Comparison of ENCODE assay signal across 12 cellular contexts in the genomic region with DNA sequence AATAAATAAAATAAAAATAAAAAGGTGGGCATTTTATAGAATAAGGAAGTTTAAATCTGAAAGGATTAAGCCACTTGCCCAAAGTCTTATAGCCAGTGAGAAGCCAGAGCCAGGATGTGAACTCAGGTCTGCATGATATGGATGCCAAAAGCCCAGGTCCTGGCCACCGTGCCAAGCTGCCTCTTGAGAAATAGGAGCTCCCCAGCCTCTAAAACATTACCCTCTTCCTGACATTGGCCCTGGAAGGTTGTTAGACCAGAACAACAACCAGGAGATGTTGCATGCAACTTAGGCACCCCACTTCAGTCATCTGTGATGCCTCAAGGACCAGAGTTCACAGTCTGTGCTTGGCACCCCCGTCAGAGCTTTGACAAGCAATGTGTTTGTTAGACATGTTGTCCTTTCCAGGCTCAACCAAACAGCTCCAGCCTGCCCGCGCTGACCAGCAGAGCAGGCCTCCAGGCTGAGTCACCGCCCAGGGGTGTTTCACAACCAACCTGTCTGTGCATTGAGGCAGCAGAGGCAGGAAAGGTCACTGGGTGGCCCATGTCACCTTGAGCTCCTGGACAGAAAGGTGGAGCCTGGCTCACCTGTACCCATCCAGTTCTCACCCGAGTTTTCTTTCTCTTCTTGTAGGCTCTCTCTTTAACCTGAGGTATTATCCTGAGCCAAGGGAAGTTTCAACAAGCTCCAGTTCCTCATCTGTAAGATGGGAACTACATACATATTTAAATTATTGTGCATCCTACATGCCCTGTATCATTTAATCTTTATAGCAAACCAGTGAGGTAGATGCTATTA. TPM values are rescaled to one million over a fixed set of nuclear protein-coding genes. Genes with fewer than 3 reads are reported as not detected.
A peak's percentile ranks its signal among the peaks of the same experiment; 100 is the strongest.
DNase-seq lines count a peak whose midpoint lies in the region; ATAC-seq, FAIRE-seq and TF ChIP-seq lines count a peak whose summit lies in the region.
"Had no signal": no experiment of that assay in that cellular context is flagged by ENCODE, and none has a peak within 500 bp of the region (broad histone marks: within the 10 kb centered on the region; RNA-seq: fewer than 3 reads in every experiment).

No MANE protein-coding gene starts in this region.

- H3K4me1 ChIP-seq in small intestine (ENCODE audit: control insufficient read depth in 2 of 2, insufficient read depth in 1 of 2, low read depth in 1 of 2, low read length in 1 of 2), result no peaks in the 10 kb centered on the region

- no peak overlapping the region for H3K4me3 ChIP-seq in small intestine (ENCODE audit: low read depth in 1 of 2, low read length in 2 of 2)

- peak overlapping the region; percentile 21 to 24 for H3K27ac ChIP-seq in small intestine (ENCODE audit: low read depth in 1 of 2, low read length in 1 of 2)

- no peaks in the 10 kb centered on the region for H3K9me3 Mint-ChIP-seq in mesothelial cell of epicardium
- no peaks in the 10 kb centered on the region for H3K9me3 Mint-ChIP-seq in progenitor cell of endocrine pancreas (ENCODE audit: low read depth)
- H3K9me3 Mint-ChIP-seq: activated T-cell treated with anti-CD3 and anti-CD28 coated beads, Interleukin-2, amount 50 U/mL, for 4 hours; IgD-negative memory B cell had no signal

- WGBS in small intestine, 3 donors, result 55 to 67% (median 61%) methylated on average over 6 of the region's 6 CpGs

- no peaks in the 10 kb centered on the region for H3K27me3 ChIP-seq in small intestine (ENCODE audit: control insufficient read depth in 2 of 2, insufficient read depth in 2 of 2, low read length in 2 of 2)

- H3K36me3 ChIP-seq in small intestine (ENCODE audit: control insufficient read depth in 2 of 2, insufficient read depth in 2 of 2, low read length in 2 of 2), result no peaks in the 10 kb centered on the region

- no peaks in the 10 kb centered on the region for H3K9me3 ChIP-seq in small intestine (ENCODE audit: control insufficient read depth, low read depth)

- no peaks in the 10 kb centered on the region for H3K4me1 Mint-ChIP-seq in mesothelial cell of epicardium
- no peaks in the 10 kb centered on the region for H3K4me1 Mint-ChIP-seq in progenitor cell of endocrine pancreas (ENCODE audit: low read depth)
- H3K4me1 Mint-ChIP-seq: IgD-negative memory B cell had no signal

- H3K4me3 Mint-ChIP-seq in mesothelial cell of epicardium (no peak overlapping the region), progenitor cell of endocrine pancreas (ENCODE audit: low read depth) (no peak overlapping the region)
- H3K4me3 Mint-ChIP-seq: activated T-cell treated with anti-CD3 and anti-CD28 coated beads, Interleukin-2, amount 50 U/mL, for 4 hours; IgD-negative memory B cell had no signal

- ATAC-seq in HG02840 (IDR thresholded peaks at IDR 0.05; ENCODE audit: low FRiP score, unreplicated experiment), result no peak
- no peak for ATAC-seq in GM21360 (IDR thresholded peaks at IDR 0.05; ENCODE audit: unreplicated experiment)
- ATAC-seq: activated T-cell treated with anti-CD3 and anti-CD28 coated beads, Interleukin-2, amount 50 U/mL, for 4 hours had no signal

- H3K36me3 Mint-ChIP-seq in mesothelial cell of epicardium (no peaks in the 10 kb centered on the region), progenitor cell of endocrine pancreas (ENCODE audit: insufficient read depth) (no peaks in the 10 kb centered on the region)

- no peak for TF ChIP-seq CTCF in mesothelial cell of epicardium (IDR thresholded peaks at IDR 0.05; ENCODE audit: unreplicated experiment)
- no peak for TF ChIP-seq CTCF in progenitor cell of endocrine pancreas (IDR thresholded peaks at IDR 0.05; ENCODE audit: unreplicated experiment)

- peak; percentile 43 for DNase-seq in H4 (ENCODE audit: low spot score)
- peak; percentile 10 for DNase-seq in T1000 (lab: John Stamatoyannopoulos, UW)
- peak; percentile 67 for DNase-seq in glomerular visceral epithelial cell (ENCODE audit: extremely low spot score)
- DNase-seq in small intestine, result peak; percentile 56
- DNase-seq in mesothelial cell of epicardium (ENCODE audit: low spot score in 2 of 2, unreplicated experiment in 2 of 2), result no peak
- no peak for DNase-seq in progenitor cell of endocrine pancreas (ENCODE audit: low spot score, unreplicated experiment)
- DNase-seq: activated T-cell treated with anti-CD3 and anti-CD28 coated beads, Interleukin-2, amount 50 U/mL, for 4 hours; occipital lobe; SHP77 had no signal

- H3K27ac Mint-ChIP-seq in mesothelial cell of epicardium (no peak overlapping the region), progenitor cell of endocrine pancreas (no peak overlapping the region)

- no peaks in the 10 kb centered on the region for H3K27me3 Mint-ChIP-seq in mesothelial cell of epicardium (ENCODE audit: low read depth)
- no peaks in the 10 kb centered on the region for H3K27me3 Mint-ChIP-seq in progenitor cell of endocrine pancreas
- H3K27me3 Mint-ChIP-seq: IgD-negative memory B cell had no signal

- FAIRE-seq in small intestine (lab: Jason Lieb, UNC), result no peak

RNA-seq across cellular contexts. Expression of a gene that starts 14.9 kb away (rescaled TPM):
- total RNA-seq in H4 (2014; rRNA removed; shearing (Covaris generic)), result 14.9 and 20.7 TPM in 2 replicates
- polyA plus RNA-seq in small intestine, result 10 to 100 TPM; 24.6 to 39.4 (median 29.5) TPM
- 9.2 to 11.7 TPM (median 9.9 TPM) in 3 replicates for total RNA-seq in mesothelial cell of epicardium
- total RNA-seq in progenitor cell of endocrine pancreas, result 13.2 and 13.3 TPM in 2 replicates

RNA-seq across cellular contexts. Expression of a gene that starts 54.6 kb away (rescaled TPM):
- total RNA-seq in H4 (2014; rRNA removed; shearing (Covaris generic)), result 11.8 and 13.6 TPM in 2 replicates
- 10 to 100 TPM; 16.8 to 41.3 (median 19.5) TPM for polyA plus RNA-seq in small intestine
- total RNA-seq in mesothelial cell of epicardium, result 19.4 to 21.4 TPM (median 21.1 TPM) in 3 replicates
- 22.2 and 25.8 TPM in 2 replicates for total RNA-seq in progenitor cell of endocrine pancreas

RNA-seq across cellular contexts. Expression of a gene that starts 55.6 kb away (rescaled TPM):
- total RNA-seq in H4 (2014; rRNA removed; shearing (Covaris generic)), result 7.9 and 15.5 TPM in 2 replicates
- polyA plus RNA-seq in small intestine, result 10 to 100 TPM; 15.9 to 27.1 (median 25.0) TPM
- 67.4 to 69.8 TPM (median 67.5 TPM) in 3 replicates for total RNA-seq in mesothelial cell of epicardium
- 74.6 and 80.6 TPM in 2 replicates for total RNA-seq in progenitor cell of endocrine pancreas

Comparison
In these comparisons a context has a peak if more than half of its experiments do, and no peak if none do; other contexts are left out.
1. DNase-seq: peak in H4 (single experiment), T1000 (single experiment), glomerular visceral epithelial cell (single experiment) and small intestine (single experiment); none in mesothelial cell of epicardium (0 of 2) and progenitor cell of endocrine pancreas (single experiment).